ENCODE assay signal across 1 cellular context in the genomic region with DNA sequence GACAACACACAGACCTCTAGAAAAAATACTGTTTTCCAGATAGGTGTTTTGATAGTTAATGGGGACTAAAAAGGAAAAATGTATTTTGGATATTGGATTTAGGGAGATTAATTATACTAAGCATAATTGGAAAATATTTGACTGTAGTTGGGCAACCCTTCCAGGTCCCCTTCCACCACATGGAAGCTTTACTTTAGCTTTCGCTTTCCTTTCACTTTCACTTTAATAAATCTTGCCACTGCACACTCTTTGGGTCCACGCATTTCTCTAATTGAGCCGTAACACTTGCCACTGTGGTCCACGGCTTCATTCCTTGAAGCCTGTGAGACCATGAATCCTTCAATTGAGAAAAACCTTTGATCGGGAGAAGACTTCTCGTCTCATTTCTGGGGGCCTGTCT.
TF ChIP-seq lines count a peak whose summit lies in the region.

No MANE protein-coding gene starts in this region.

TF ChIP-seq in K562, 482 proteins besides CTCF, POLR2A, EP300 and RAD21:
- TF ChIP-seq IRF2 (CRISPR knock-in tag; IDR thresholded peaks at IDR 0.05) (peak; percentile 63; the same call in 1 of the 2 replicates), BACH1 (tag; IDR thresholded peaks at IDR 0.05) (0 out of 2 replicates have a peak, but pooled peaks have one; percentile 26), NR2C2 (CRISPR knock-in tag; IDR thresholded peaks at IDR 0.05) (no peak), NR2C2 (tag; IDR thresholded peaks at IDR 0.05) (peak; percentile 45), FOXP1 (CRISPR knock-in tag; IDR thresholded peaks at IDR 0.05) (no peak), CEBPG (CRISPR knock-in tag; IDR thresholded peaks at IDR 0.05) (no peak), CEBPG (tag; conservative IDR thresholded peaks at IDR 0.05 in 1 of 2, IDR thresholded peaks at IDR 0.05 in 1 of 2) (peak; percentile 37 to 75), L3MBTL2 (IDR thresholded peaks at IDR 0.05) (0 out of 2 replicates have a peak, but pooled peaks have one; percentile 59), FOXA3 (CRISPR knock-in tag; conservative IDR thresholded peaks at IDR 0.05 in 1 of 2, IDR thresholded peaks at IDR 0.05 in 1 of 2) (no peak), PCBP2 (IDR thresholded peaks at IDR 0.05; ENCODE audit: low read depth, low read length, poor library complexity, severe bottlenecking) (no peak)
- TF ChIP-seq, protein P1, sequence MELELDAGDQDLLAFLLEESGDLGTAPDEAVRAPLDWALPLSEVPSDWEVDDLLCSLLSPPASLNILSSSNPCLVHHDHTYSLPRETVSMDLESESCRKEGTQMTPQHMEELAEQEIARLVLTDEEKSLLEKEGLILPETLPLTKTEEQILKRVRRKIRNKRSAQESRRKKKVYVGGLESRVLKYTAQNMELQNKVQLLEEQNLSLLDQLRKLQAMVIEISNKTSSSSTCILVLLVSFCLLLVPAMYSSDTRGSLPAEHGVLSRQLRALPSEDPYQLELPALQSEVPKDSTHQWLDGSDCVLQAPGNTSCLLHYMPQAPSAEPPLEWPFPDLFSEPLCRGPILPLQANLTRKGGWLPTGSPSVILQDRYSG (tag; conservative IDR thresholded peaks at IDR 0.05; ENCODE audit: low read depth) = 0 out of 2 replicates have a peak, but pooled peaks have one; percentile 49
- TF ChIP-seq, protein P2, sequence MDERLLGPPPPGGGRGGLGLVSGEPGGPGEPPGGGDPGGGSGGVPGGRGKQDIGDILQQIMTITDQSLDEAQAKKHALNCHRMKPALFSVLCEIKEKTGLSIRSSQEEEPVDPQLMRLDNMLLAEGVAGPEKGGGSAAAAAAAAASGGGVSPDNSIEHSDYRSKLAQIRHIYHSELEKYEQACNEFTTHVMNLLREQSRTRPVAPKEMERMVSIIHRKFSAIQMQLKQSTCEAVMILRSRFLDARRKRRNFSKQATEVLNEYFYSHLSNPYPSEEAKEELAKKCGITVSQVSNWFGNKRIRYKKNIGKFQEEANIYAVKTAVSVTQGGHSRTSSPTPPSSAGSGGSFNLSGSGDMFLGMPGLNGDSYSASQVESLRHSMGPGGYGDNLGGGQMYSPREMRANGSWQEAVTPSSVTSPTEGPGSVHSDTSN (CRISPR knock-in tag; IDR thresholded peaks at IDR 0.05; ENCODE audit: low read depth) = no peak
- TF ChIP-seq, protein P2 (tag; conservative IDR thresholded peaks at IDR 0.05; ENCODE audit: low read depth) = 0 out of 2 replicates have a peak, but pooled peaks have one; percentile 6
- TF ChIP-seq, protein P3, sequence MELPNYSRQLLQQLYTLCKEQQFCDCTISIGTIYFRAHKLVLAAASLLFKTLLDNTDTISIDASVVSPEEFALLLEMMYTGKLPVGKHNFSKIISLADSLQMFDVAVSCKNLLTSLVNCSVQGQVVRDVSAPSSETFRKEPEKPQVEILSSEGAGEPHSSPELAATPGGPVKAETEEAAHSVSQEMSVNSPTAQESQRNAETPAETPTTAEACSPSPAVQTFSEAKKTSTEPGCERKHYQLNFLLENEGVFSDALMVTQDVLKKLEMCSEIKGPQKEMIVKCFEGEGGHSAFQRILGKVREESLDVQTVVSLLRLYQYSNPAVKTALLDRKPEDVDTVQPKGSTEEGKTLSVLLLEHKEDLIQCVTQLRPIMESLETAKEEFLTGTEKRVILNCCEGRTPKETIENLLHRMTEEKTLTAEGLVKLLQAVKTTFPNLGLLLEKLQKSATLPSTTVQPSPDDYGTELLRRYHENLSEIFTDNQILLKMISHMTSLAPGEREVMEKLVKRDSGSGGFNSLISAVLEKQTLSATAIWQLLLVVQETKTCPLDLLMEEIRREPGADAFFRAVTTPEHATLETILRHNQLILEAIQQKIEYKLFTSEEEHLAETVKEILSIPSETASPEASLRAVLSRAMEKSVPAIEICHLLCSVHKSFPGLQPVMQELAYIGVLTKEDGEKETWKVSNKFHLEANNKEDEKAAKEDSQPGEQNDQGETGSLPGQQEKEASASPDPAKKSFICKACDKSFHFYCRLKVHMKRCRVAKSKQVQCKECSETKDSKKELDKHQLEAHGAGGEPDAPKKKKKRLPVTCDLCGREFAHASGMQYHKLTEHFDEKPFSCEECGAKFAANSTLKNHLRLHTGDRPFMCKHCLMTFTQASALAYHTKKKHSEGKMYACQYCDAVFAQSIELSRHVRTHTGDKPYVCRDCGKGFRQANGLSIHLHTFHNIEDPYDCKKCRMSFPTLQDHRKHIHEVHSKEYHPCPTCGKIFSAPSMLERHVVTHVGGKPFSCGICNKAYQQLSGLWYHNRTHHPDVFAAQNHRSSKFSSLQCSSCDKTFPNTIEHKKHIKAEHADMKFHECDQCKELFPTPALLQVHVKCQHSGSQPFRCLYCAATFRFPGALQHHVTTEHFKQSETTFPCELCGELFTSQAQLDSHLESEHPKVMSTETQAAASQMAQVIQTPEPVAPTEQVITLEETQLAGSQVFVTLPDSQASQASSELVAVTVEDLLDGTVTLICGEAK (IDR thresholded peaks at IDR 0.05) = peak; percentile 43; the same call in 1 of the 2 replicates
- TF ChIP-seq, protein P3 (CRISPR knock-in tag; IDR thresholded peaks at IDR 0.05) = no peak
- TF ChIP-seq, protein P4, sequence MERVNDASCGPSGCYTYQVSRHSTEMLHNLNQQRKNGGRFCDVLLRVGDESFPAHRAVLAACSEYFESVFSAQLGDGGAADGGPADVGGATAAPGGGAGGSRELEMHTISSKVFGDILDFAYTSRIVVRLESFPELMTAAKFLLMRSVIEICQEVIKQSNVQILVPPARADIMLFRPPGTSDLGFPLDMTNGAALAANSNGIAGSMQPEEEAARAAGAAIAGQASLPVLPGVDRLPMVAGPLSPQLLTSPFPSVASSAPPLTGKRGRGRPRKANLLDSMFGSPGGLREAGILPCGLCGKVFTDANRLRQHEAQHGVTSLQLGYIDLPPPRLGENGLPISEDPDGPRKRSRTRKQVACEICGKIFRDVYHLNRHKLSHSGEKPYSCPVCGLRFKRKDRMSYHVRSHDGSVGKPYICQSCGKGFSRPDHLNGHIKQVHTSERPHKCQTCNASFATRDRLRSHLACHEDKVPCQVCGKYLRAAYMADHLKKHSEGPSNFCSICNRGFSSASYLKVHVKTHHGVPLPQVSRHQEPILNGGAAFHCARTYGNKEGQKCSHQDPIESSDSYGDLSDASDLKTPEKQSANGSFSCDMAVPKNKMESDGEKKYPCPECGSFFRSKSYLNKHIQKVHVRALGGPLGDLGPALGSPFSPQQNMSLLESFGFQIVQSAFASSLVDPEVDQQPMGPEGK (CRISPR knock-in tag; IDR thresholded peaks at IDR 0.05; ENCODE audit: borderline replicate concordance) = no peak
